8 cellular contexts compared by ENCODE assay signal in genomic region chr1:169483500-169483966, GRCh38. TPM values are rescaled to one million over a fixed set of nuclear protein-coding genes. Genes with fewer than 3 reads are reported as not detected.
DNase-seq lines count a peak whose midpoint lies in the region; ATAC-seq and TF ChIP-seq lines count a peak whose summit lies in the region.

No MANE protein-coding gene starts in this region.

- H3K27me3 Mint-ChIP-seq in CD8-positive, alpha-beta memory T cell, result peaks cover 2 to 4% of the 10 kb centered on the region in 2 donors

- H3K4me1 Mint-ChIP-seq in CD8-positive, alpha-beta memory T cell, result peaks cover 33 to 39% (median 38%) of the 10 kb centered on the region in 3 donors

- peaks cover 0 to 9% (median 0%) of the 10 kb centered on the region in 3 donors for H3K36me3 Mint-ChIP-seq in CD8-positive, alpha-beta memory T cell

- H3K9me3 ChIP-seq in CD8-positive, alpha-beta memory T cell (ENCODE audit: low read length), result no peaks in the 10 kb centered on the region

- no peak overlapping the region for H3K4me3 ChIP-seq in CD8-positive, alpha-beta memory T cell (ENCODE audit: low read length)
- peak overlapping the region in 1 of 2 donors; percentile 86 for H3K4me3 ChIP-seq in cardiac fibroblast (replicated peaks in 1 of 2; ENCODE audit: low read depth in 2 of 2, low read length in 2 of 2)

- H3K9me3 Mint-ChIP-seq in CD8-positive, alpha-beta memory T cell, result no peaks in the 10 kb centered on the region

- no peak for DNase-seq in CD8-positive, alpha-beta memory T cell
- DNase-seq in NCI-H2029 (lab: John Stamatoyannopoulos, UW) (peak; percentile 54), cardiac fibroblast (ENCODE audit: low read depth in 2 of 2) (peak; percentile 47 to 68), mucosa of gallbladder (ENCODE audit: low spot score) (peak; percentile 60), EL (no peak)

- POLR2A ChIA-PET in CD8-positive, alpha-beta memory T cell (lab: Charles Lee), result no interaction called here

- CTCF ChIA-PET in CD8-positive, alpha-beta memory T cell (lab: Charles Lee), result no interaction called here

- H3K27ac Mint-ChIP-seq in CD8-positive, alpha-beta memory T cell, result no peak overlapping the region

- ATAC-seq in GM18870 (IDR thresholded peaks at IDR 0.05; ENCODE audit: unreplicated experiment) (no peak), GM18909 (IDR thresholded peaks at IDR 0.05; ENCODE audit: poor library complexity, unreplicated experiment) (no peak), GM19395 (IDR thresholded peaks at IDR 0.05; ENCODE audit: unreplicated experiment) (no peak)

- peaks cover 13% of the 10 kb centered on the region for H3K4me1 ChIP-seq in CD8-positive, alpha-beta memory T cell (ENCODE audit: insufficient read depth, low read length)

- peak overlapping the region in 4 of 7 donors; percentile 16 to 100 (median 48) for H3K4me3 Mint-ChIP-seq in CD8-positive, alpha-beta memory T cell

- peak overlapping the region; percentile 33 for H3K27ac ChIP-seq in CD8-positive, alpha-beta memory T cell (ENCODE audit: low read depth, low read length)

- TF ChIP-seq CTCF in cardiac fibroblast (IDR thresholded peaks at IDR 0.05; ENCODE audit: low read depth, low read length), result no peak

- H3K27me3 ChIP-seq in CD8-positive, alpha-beta memory T cell (ENCODE audit: insufficient read depth, low read length, poor library complexity, severe bottlenecking), result no peaks in the 10 kb centered on the region

- no peaks in the 10 kb centered on the region for H3K36me3 ChIP-seq in CD8-positive, alpha-beta memory T cell (ENCODE audit: insufficient read depth, low read length)

RNA-seq across cellular contexts. Expression of gene SLC19A2, which starts 2.2 kb away (rescaled TPM):
- 1 to 10 TPM; 8.3 to 9.3 TPM for total RNA-seq in CD8-positive, alpha-beta memory T cell
- polyA plus RNA-seq in CD8-positive, alpha-beta memory T cell, result 0.62 TPM
- total RNA-seq in mucosa of gallbladder, result 29.0 TPM

RNA-seq across cellular contexts. Expression of gene CCDC181, which starts 56.3 kb away (rescaled TPM):
- under 1 TPM; 0.24 to 0.26 TPM for total RNA-seq in CD8-positive, alpha-beta memory T cell
- polyA plus RNA-seq in CD8-positive, alpha-beta memory T cell, result not detected
- 5.6 TPM for total RNA-seq in mucosa of gallbladder

Comparison
In these comparisons a context has a peak if more than half of its experiments do, and no peak if none do; other contexts are left out.
1. DNase-seq: peak in NCI-H2029 (single experiment), cardiac fibroblast (2 of 2) and mucosa of gallbladder (single experiment); none in CD8-positive, alpha-beta memory T cell (0 of 5) and EL (single experiment).